23 cellular contexts compared by ENCODE assay signal in genomic region chr17:49501496-49501895, GRCh38. TPM values are rescaled to one million over a fixed set of nuclear protein-coding genes. Genes with fewer than 3 reads are reported as not detected.
DNase-seq lines count a peak whose midpoint lies in the region; ATAC-seq, FAIRE-seq and TF ChIP-seq lines count a peak whose summit lies in the region.
"Had no signal": no experiment of that assay in that cellular context is flagged by ENCODE, and none has a peak within 500 bp of the region (broad histone marks: within the 10 kb centered on the region; RNA-seq: fewer than 3 reads in every experiment).

No MANE protein-coding gene starts in this region.

- TF ChIP-seq CTCF in bronchial epithelial cell (IDR thresholded peaks at IDR 0.05; ENCODE audit: insufficient read depth, low read length, severe bottlenecking) (no peak), keratinocyte (optimal IDR thresholded peaks at IDR 0.05 in 1 of 3, IDR thresholded peaks at IDR 0.05 in 1 of 3, conservative IDR thresholded peaks at IDR 0.05 in 1 of 3; ENCODE audit: extremely low read depth in 1 of 3, insufficient read depth in 2 of 3, low read length in 3 of 3) (no peak)

- no peaks in the 10 kb centered on the region for H3K79me2 ChIP-seq in keratinocyte (ENCODE audit: control insufficient read depth, insufficient read depth, low read length)

- H3K9me1 ChIP-seq in keratinocyte (ENCODE audit: control insufficient read depth, extremely low read depth, insufficient read depth, low read length), result no peaks in the 10 kb centered on the region

- peak overlapping the region; percentile 50 for H3K4me2 ChIP-seq in keratinocyte (ENCODE audit: control insufficient read depth, extremely low read depth, insufficient read depth, low read depth, low read length)
- H3K4me2 ChIP-seq: SK-N-SH had no signal

- peaks cover 69% of the 10 kb centered on the region for H3K27me3 Mint-ChIP-seq in activated CD4-positive, alpha-beta memory T cell treated with anti-CD3 and anti-CD28 coated beads for 36 hours

- H3K4me3 Mint-ChIP-seq in activated CD4-positive, alpha-beta memory T cell treated with anti-CD3 and anti-CD28 coated beads for 36 hours, result no peak overlapping the region
- H3K4me3 Mint-ChIP-seq: CD4-positive, alpha-beta memory T cell; T-cell had no signal

- POLR2A ChIA-PET in activated CD4-positive, alpha-beta memory T cell treated with anti-CD3 and anti-CD28 coated beads for 36 hours (lab: Charles Lee), result no interaction called here

- peaks cover 4% of the 10 kb centered on the region for H3K27me3 ChIP-seq in bronchial epithelial cell (ENCODE audit: control insufficient read depth, insufficient read depth, low read length)
- peaks cover 14% of the 10 kb centered on the region for H3K27me3 ChIP-seq in keratinocyte (ENCODE audit: control insufficient read depth, extremely low read depth, insufficient read depth, low read length)

- ATAC-seq in GM18861 (IDR thresholded peaks at IDR 0.05; ENCODE audit: unreplicated experiment), result no peak
- ATAC-seq: T-cell had no signal

- H3K9me3 Mint-ChIP-seq in activated CD4-positive, alpha-beta memory T cell treated with anti-CD3 and anti-CD28 coated beads for 36 hours, result no peaks in the 10 kb centered on the region
- H3K9me3 Mint-ChIP-seq: T-cell had no signal

- peak; percentile 96 for FAIRE-seq in bronchial epithelial cell (lab: Jason Lieb, UNC)
- peak; percentile 95 for FAIRE-seq in keratinocyte (lab: Jason Lieb, UNC)

- H2AFZ ChIP-seq in keratinocyte (ENCODE audit: control insufficient read depth, low read length), result no peak overlapping the region

- intact Hi-C loops in activated CD4-positive, alpha-beta memory T cell treated with anti-CD3 and anti-CD28 coated beads for 36 hours (cut with micrococcal nuclease), result no loop called here

- H3K27ac Mint-ChIP-seq in activated CD4-positive, alpha-beta memory T cell treated with anti-CD3 and anti-CD28 coated beads for 36 hours, result no peak overlapping the region
- H3K27ac Mint-ChIP-seq: CD4-positive, alpha-beta memory T cell; T-cell had no signal

- H3K4me3 ChIP-seq in bronchial epithelial cell (ENCODE audit: low read depth, low read length), result no peak overlapping the region
- no peak overlapping the region for H3K4me3 ChIP-seq in keratinocyte (ENCODE audit: control insufficient read depth in 2 of 3, extremely low read depth in 1 of 3, insufficient read depth in 2 of 3, low read depth in 1 of 3, low read length in 3 of 3)
- H3K4me3 ChIP-seq: Peyer's patch had no signal

- H3K4me1 ChIP-seq in keratinocyte (ENCODE audit: control insufficient read depth, extremely low read depth, insufficient read depth, low read length), result peaks cover 23% of the 10 kb centered on the region
- H3K4me1 ChIP-seq: BE2C had no signal

- peaks cover 13% of the 10 kb centered on the region for H3K4me1 Mint-ChIP-seq in activated CD4-positive, alpha-beta memory T cell treated with anti-CD3 and anti-CD28 coated beads for 36 hours (ENCODE audit: low read depth)

- in situ Hi-C loops in G401 (cut with HindIII; ENCODE audit: low sequenced_read_pairs), result loop anchor here (5.0 kb wide), 1 partner anchor 36 kb away; no protein-coding TSS in a partner anchor

- H4K20me1 ChIP-seq in keratinocyte (ENCODE audit: control insufficient read depth, extremely low read depth, insufficient read depth, low read length), result no peaks in the 10 kb centered on the region

- H3K9ac ChIP-seq in keratinocyte (ENCODE audit: control insufficient read depth, extremely low read depth, insufficient read depth, low read length), result no peak overlapping the region
- H3K9ac ChIP-seq: SK-N-SH had no signal

- DNase-seq in G401 (ENCODE audit: low spot score) (peak; percentile 82), NCI-H2196 (lab: John Stamatoyannopoulos, UW; ENCODE audit: unreplicated experiment) (peak; percentile 96), bronchial epithelial cell (ENCODE audit: low read depth) (peak; percentile 78), keratinocyte (ENCODE audit: low read depth, low spot score) (no peak), inferior parietal cortex (ENCODE audit: extremely low spot score) (no peak)
- DNase-seq in activated CD4-positive, alpha-beta memory T cell treated with anti-CD3 and anti-CD28 coated beads for 36 hours, result no peak
- DNase-seq: BE2C; Calu3; CD4-positive, alpha-beta memory T cell; DMS79; HCEC 1CT; IMR-90; Karpas-422; MM.1S; NCI-H1092 treated with DMSO at 0.1 percent for 48 hours; NCI-H187 treated with DMSO at 0.1 percent for 48 hours; NCI-H510A treated with DMSO at 0.1 percent for 48 hours; NCI-H82; Peyer's patch; SHP77; SK-N-SH; T-cell had no signal

- dilution Hi-C loops in keratinocyte (cut with MboI; ENCODE audit: extremely low pct_ligation_motif_present, low sequenced_read_pairs), result loop anchor here (5.0 kb wide), 1 partner anchor 64 kb away; no protein-coding TSS in a partner anchor

- CTCF ChIA-PET in activated CD4-positive, alpha-beta memory T cell treated with anti-CD3 and anti-CD28 coated beads for 36 hours (lab: Charles Lee), result interaction anchor here (0.6 to 1.8 kb wide), 2 partner anchors 56 to 66 kb away, joined by 4 to 5 read pairs; no protein-coding TSS in a partner anchor

- H3K36me3 Mint-ChIP-seq in activated CD4-positive, alpha-beta memory T cell treated with anti-CD3 and anti-CD28 coated beads for 36 hours, result no peaks in the 10 kb centered on the region
- H3K36me3 Mint-ChIP-seq: CD4-positive, alpha-beta memory T cell; T-cell had no signal

- no peaks in the 10 kb centered on the region for H3K9me3 ChIP-seq in keratinocyte (ENCODE audit: control insufficient read depth, low read depth, low read length)
- H3K9me3 ChIP-seq: BE2C, Peyer's patch, SK-N-SH had no signal

- no peak overlapping the region for H3K27ac ChIP-seq in keratinocyte (ENCODE audit: control insufficient read depth, insufficient read depth, low read length)
- H3K27ac ChIP-seq: Peyer's patch had no signal

- no peaks in the 10 kb centered on the region for H3K36me3 ChIP-seq in bronchial epithelial cell (ENCODE audit: control insufficient read depth, insufficient read depth, low read length)
- H3K36me3 ChIP-seq in keratinocyte (ENCODE audit: control insufficient read depth in 2 of 2, extremely low read depth in 1 of 2, insufficient read depth in 2 of 2, low read length in 2 of 2), result no peaks in the 10 kb centered on the region
- H3K36me3 ChIP-seq: BE2C, Peyer's patch had no signal

RNA-seq across cellular contexts. Expression of gene NGFR, which starts 6.4 kb away (rescaled TPM):
- total RNA-seq in G401 (2014; rRNA removed; shearing (Covaris generic)), result 2.7 and 3.9 TPM in 2 replicates
- total RNA-seq in bronchial epithelial cell, result 0.53 and 4.5 TPM in 2 replicates
- 0.97 to 3.1 TPM (median 1.7 TPM) in 3 replicates for polyA plus RNA-seq in keratinocyte
- 0.35 TPM for polyA plus RNA-seq in keratinocyte (2011; ENCODE audit: low read depth)
- 0.52 and 1.4 TPM in 2 replicates for polyA plus RNA-seq in keratinocyte (2011; cell fraction: cytosol; rRNA removed)
- 1.4 and 2.8 TPM in 2 replicates for polyA plus RNA-seq in keratinocyte (2011; cell fraction: nucleus; rRNA removed)
- polyA plus RNA-seq in keratinocyte (2012; ENCODE audit: low replicate concordance), result 0.78 and 5.4 TPM in 2 replicates
- polyA minus RNA-seq in keratinocyte, result 0.96 to 3.8 TPM (median 2.2 TPM) in 3 replicates
- polyA minus RNA-seq in keratinocyte (2011; cell fraction: cytosol; rRNA and poly(A)+ RNA removed), result 1.9 TPM
- 1.4 and 2.5 TPM in 2 replicates for polyA minus RNA-seq in keratinocyte (2011; cell fraction: nucleus; rRNA and poly(A)+ RNA removed)
- under 1 TPM; 0.17 to 0.21 TPM for total RNA-seq in activated CD4-positive, alpha-beta memory T cell treated with anti-CD3 and anti-CD28 coated beads for 36 hours
- polyA plus RNA-seq: CD4-positive, alpha-beta memory T cell had no signal

Comparison
In these comparisons a context has a peak if more than half of its experiments do, and no peak if none do; other contexts are left out.
1. DNase-seq: peak in G401 (single experiment), NCI-H2196 (single experiment) and bronchial epithelial cell (single experiment); none in keratinocyte (single experiment), inferior parietal cortex (single experiment) and activated CD4-positive, alpha-beta memory T cell treated with anti-CD3 and anti-CD28 coated beads for 36 hours (single experiment).